21 cellular contexts compared by ENCODE assay signal in the genomic region with DNA sequence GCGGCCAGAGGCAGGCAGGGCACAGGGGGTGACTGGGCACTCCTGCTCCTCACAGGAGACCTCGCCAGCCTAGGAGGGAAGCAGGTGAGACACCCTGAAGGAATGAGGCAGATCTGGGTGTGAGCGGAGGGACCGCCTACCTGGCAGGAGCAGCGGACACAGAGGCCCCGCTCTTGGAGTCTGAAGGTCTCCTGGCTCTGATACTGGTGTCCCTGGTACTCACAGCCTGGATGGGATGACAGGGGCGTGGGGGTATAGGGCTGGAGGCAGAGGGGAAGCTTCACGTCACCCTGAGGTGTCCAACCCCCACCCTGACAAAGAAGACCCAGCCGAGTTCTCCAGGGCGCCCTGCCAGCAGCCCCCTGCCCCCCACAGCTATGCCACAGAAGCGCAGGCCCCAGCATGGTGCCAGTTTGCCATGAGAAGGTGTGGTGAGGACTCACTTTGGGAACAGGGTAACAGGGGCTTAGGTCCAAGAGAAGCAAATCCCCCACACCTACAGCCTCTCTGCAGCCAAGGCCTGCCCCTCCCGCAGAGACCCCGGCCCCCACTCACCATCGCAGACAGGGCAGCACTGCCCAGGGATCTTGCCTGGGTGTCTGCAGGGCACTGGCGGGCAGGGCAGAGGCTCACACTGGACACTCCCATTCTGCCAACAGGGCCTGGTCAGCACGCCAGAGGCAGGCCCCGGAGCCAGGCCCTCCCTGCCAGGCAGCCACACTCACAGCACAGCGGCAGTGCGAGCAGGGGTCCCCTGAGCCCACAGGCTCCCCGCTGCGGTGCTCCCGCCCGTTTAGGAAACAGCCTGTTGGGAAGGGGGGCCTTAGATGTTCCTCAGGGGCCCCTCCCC. TPM values are rescaled to one million over a fixed set of nuclear protein-coding genes. Genes with fewer than 3 reads are reported as not detected.
DNase-seq lines count a peak whose midpoint lies in the region; ATAC-seq and TF ChIP-seq lines count a peak whose summit lies in the region.
"Had no signal": no experiment of that assay in that cellular context is flagged by ENCODE, and none has a peak within 500 bp of the region (broad histone marks: within the 10 kb centered on the region; RNA-seq: fewer than 3 reads in every experiment).

No MANE protein-coding gene starts in this region.

- no peak overlapping the region for H3K9ac ChIP-seq in mammary epithelial cell (ENCODE audit: insufficient read depth, low read length)

- intact Hi-C loops in mammary epithelial cell (cut with micrococcal nuclease) (no loop called here), sigmoid colon (cut with DNase I) (no loop called here)

- TF ChIP-seq CTCF in mammary epithelial cell (conservative IDR thresholded peaks at IDR 0.05 in 1 of 2, IDR thresholded peaks at IDR 0.05 in 1 of 2; ENCODE audit: extremely low read depth in 1 of 2, insufficient read depth in 1 of 2, low read depth in 1 of 2, low read length in 2 of 2), result no peak
- no peak for TF ChIP-seq CTCF in sigmoid colon (IDR thresholded peaks at IDR 0.05)
- TF ChIP-seq CTCF in coronary artery (IDR thresholded peaks at IDR 0.05), result no peak

- CTCF ChIA-PET in mammary epithelial cell (lab: Charles Lee; ENCODE audit: low non-redundant PET), result no interaction called here

- no peak for ATAC-seq in GM18520 (IDR thresholded peaks at IDR 0.05; ENCODE audit: unreplicated experiment)

- BruUV-seq in mammary epithelial cell (replicated peaks; lab: Mats Ljungman, UMichigan), result no TSS peak

- WGBS in mammary epithelial cell (ENCODE audit: low coverage, missing lambda C conversion rate), result 62% methylated on average over 13 of the region's 23 CpGs
- 66 to 87% methylated on average over 23 of the region's 23 CpGs for WGBS in sigmoid colon, 2 donors

- peak overlapping the region; percentile 38 for H2AFZ ChIP-seq in mammary epithelial cell (ENCODE audit: low read depth, low read length)

- H3K4me3 ChIP-seq in mammary epithelial cell (replicated peaks in 1 of 3; ENCODE audit: insufficient read depth in 1 of 3, low read depth in 2 of 3, low read length in 3 of 3) (no peak overlapping the region), sigmoid colon (no peak overlapping the region), coronary artery (no peak overlapping the region), HAP-1 (no peak overlapping the region)
- H3K4me3 ChIP-seq: thyroid gland had no signal

- H3K4me2 ChIP-seq in mammary epithelial cell (ENCODE audit: insufficient read depth, low read depth, low read length), result peak overlapping the region; percentile 55

- H3K79me2 ChIP-seq in mammary epithelial cell (ENCODE audit: insufficient read depth, low read length), result no peaks in the 10 kb centered on the region

- peak overlapping the region; percentile 21 for H3K27ac ChIP-seq in mammary epithelial cell (ENCODE audit: insufficient read depth, low read depth, low read length)
- no peak overlapping the region for H3K27ac ChIP-seq in sigmoid colon
- no peak overlapping the region for H3K27ac ChIP-seq in coronary artery
- H3K27ac ChIP-seq: thyroid gland, WERI-Rb-1 had no signal

- no peak for TF ChIP-seq RAD21 in Ishikawa (IDR thresholded peaks at IDR 0.05; ENCODE audit: low read depth)

- DNase-seq in mammary epithelial cell, result peak; percentile 81
- DNase-seq in kidney tubule cell (ENCODE audit: low spot score), result peak; percentile 74
- peak; percentile 57 for DNase-seq in sigmoid colon
- no peak for DNase-seq in coronary artery (ENCODE audit: low spot score)
- no peak for DNase-seq in HAP-1 (ENCODE audit: low spot score in 2 of 2)
- DNase-seq: activated CD4-positive, alpha-beta T cell treated with anti-CD3 and anti-CD28 coated beads, Interleukin-2, amount 50 U/mL, for 48 hours; activated naive CD4-positive, alpha-beta T cell; amniotic stem cell; central memory CD4-positive, alpha-beta T cell; effector CD4-positive, alpha-beta T cell; glutamatergic neuron; KG1; NCI-H2081; NCI-H524; SIG-M5; WERI-Rb-1 had no signal

- TF ChIP-seq EP300 in Ishikawa (IDR thresholded peaks at IDR 0.05; ENCODE audit: borderline replicate concordance) (peak; percentile 47; the same call in 1 of the 2 replicates), sigmoid colon (IDR thresholded peaks at IDR 0.05) (no peak)

- TF ChIP-seq POLR2A in sigmoid colon (IDR thresholded peaks at IDR 0.05), result no peak

- H3K27me3 ChIP-seq in mammary epithelial cell (ENCODE audit: insufficient read depth, low read length) (no peaks in the 10 kb centered on the region), sigmoid colon (peaks cover 12 to 31% (median 19%) of the 10 kb centered on the region in 3 donors), HAP-1 (ENCODE audit: low read depth) (0 out of 2 replicates have a peak, but pooled peaks cover 2% of the 10 kb centered on the region)
- H3K27me3 ChIP-seq: thyroid gland had no signal

- H3K4me1 ChIP-seq in mammary epithelial cell (ENCODE audit: insufficient read depth, low read length), result peaks cover 54% of the 10 kb centered on the region
- H3K4me1 ChIP-seq in sigmoid colon, result peaks cover 0 to 10% (median 6%) of the 10 kb centered on the region in 4 donors
- H3K4me1 ChIP-seq in HAP-1, result peaks cover 10% of the 10 kb centered on the region

- H3K36me3 ChIP-seq in mammary epithelial cell (ENCODE audit: insufficient read depth, low read length) (no peaks in the 10 kb centered on the region), sigmoid colon (no peaks in the 10 kb centered on the region), HAP-1 (replicated peaks) (no peaks in the 10 kb centered on the region)
- H3K36me3 ChIP-seq: thyroid gland, WERI-Rb-1 had no signal

- dilution Hi-C loops in mammary epithelial cell (cut with HindIII; ENCODE audit: low sequenced_read_pairs), result no loop called here

- in situ Hi-C loops in mammary epithelial cell (cut with MboI; ENCODE audit: low sequenced_read_pairs in 2 of 2), result no loop called here
- in situ Hi-C loops in HAP-1 (cut with MboI; ENCODE audit: low sequenced_read_pairs), result no loop called here

- H3K9me3 ChIP-seq in mammary epithelial cell (replicated peaks; ENCODE audit: insufficient read depth, low read length) (no peaks in the 10 kb centered on the region), sigmoid colon (no peaks in the 10 kb centered on the region), HAP-1 (no peaks in the 10 kb centered on the region)
- H3K9me3 ChIP-seq: thyroid gland had no signal

- no peaks in the 10 kb centered on the region for H4K20me1 ChIP-seq in mammary epithelial cell (ENCODE audit: insufficient read depth, low read length)

TF ChIP-seq in Ishikawa, 13 proteins besides CTCF, POLR2A, EP300 and RAD21 (continues in another document):
- TF ChIP-seq TCF12 (IDR thresholded peaks at IDR 0.05; ENCODE audit: low read depth) (peak; percentile 80; the same call in 1 of the 2 replicates), TEAD4 (IDR thresholded peaks at IDR 0.05) (peak; percentile 56; the same call in 1 of the 2 replicates), FOXM1 (IDR thresholded peaks at IDR 0.05; ENCODE audit: borderline replicate concordance, low read depth) (no peak), NFIC (IDR thresholded peaks at IDR 0.05) (peak; percentile 46; the same call in 1 of the 2 replicates), YY1 (IDR thresholded peaks at IDR 0.05; ENCODE audit: low read depth) (no peak), EGR1 (IDR thresholded peaks at IDR 0.05) (no peak), CREB1 (IDR thresholded peaks at IDR 0.05; ENCODE audit: low read depth) (no peak), TAF1 (IDR thresholded peaks at IDR 0.05; ENCODE audit: low read depth) (no peak), CEBPB (IDR thresholded peaks at IDR 0.05) (no peak), ZBTB7A (IDR thresholded peaks at IDR 0.05; ENCODE audit: low read depth) (peak; percentile 57; the same call in 1 of the 2 replicates)
- TF ChIP-seq, protein P1, sequence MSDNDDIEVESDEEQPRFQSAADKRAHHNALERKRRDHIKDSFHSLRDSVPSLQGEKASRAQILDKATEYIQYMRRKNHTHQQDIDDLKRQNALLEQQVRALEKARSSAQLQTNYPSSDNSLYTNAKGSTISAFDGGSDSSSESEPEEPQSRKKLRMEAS (IDR thresholded peaks at IDR 0.05), result peak; percentile 76
- TF ChIP-seq, protein P2, sequence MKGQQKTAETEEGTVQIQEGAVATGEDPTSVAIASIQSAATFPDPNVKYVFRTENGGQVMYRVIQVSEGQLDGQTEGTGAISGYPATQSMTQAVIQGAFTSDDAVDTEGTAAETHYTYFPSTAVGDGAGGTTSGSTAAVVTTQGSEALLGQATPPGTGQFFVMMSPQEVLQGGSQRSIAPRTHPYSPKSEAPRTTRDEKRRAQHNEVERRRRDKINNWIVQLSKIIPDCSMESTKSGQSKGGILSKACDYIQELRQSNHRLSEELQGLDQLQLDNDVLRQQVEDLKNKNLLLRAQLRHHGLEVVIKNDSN (IDR thresholded peaks at IDR 0.05), result no peak

RNA-seq across cellular contexts. Expression of a gene that starts 17.0 kb away (rescaled TPM):
- total RNA-seq in mammary epithelial cell (under 1 TPM in 1 of 2 donors, not detected in 1; 0.50 TPM), sigmoid colon (under 1 TPM in 3 of 4 donors, not detected in 1; 0.14 to 0.36 (median 0.28) TPM)
- polyA plus RNA-seq in mammary epithelial cell (0.20 TPM), sigmoid colon (under 1 TPM in 1 of 3 donors, not detected in 2; 0.42 TPM)
- not detected for polyA minus RNA-seq in mammary epithelial cell
- total RNA-seq: pulmonary artery endothelial cell had no signal

RNA-seq across cellular contexts. Expression of a gene that starts 30.8 kb away (rescaled TPM):
- total RNA-seq in mammary epithelial cell (100 to 1,000 TPM in 1 of 2 donors, 10 to 100 TPM in 1; 83.7 to 171 TPM), sigmoid colon (100 to 1,000 TPM in 3 of 4 donors, 10 to 100 TPM in 1; 96.7 to 138 (median 131) TPM)
- polyA plus RNA-seq in mammary epithelial cell (304 TPM), sigmoid colon (100 to 1,000 TPM; 148 to 214 (median 183) TPM)
- 81.7 TPM for polyA minus RNA-seq in mammary epithelial cell

RNA-seq across cellular contexts. Expression of a gene that starts 44.3 kb away (rescaled TPM):
- total RNA-seq in mammary epithelial cell (10 to 100 TPM; 10.9 to 12.7 TPM), sigmoid colon (10 to 100 TPM in 1 of 4 donors, 1 to 10 TPM in 3; 6.0 to 15.3 (median 8.1) TPM)
- polyA plus RNA-seq in mammary epithelial cell (2.8 TPM), sigmoid colon (10 to 100 TPM in 1 of 3 donors, 1 to 10 TPM in 2; 4.6 to 11.3 (median 4.8) TPM)
- 4.5 TPM for polyA minus RNA-seq in mammary epithelial cell
- polyA plus RNA-seq: fibroblast of lung had no signal

Comparison
In these comparisons a context has a peak if more than half of its experiments do, and no peak if none do; other contexts are left out.
1. DNase-seq: peak in mammary epithelial cell (single experiment), kidney tubule cell (single experiment) and sigmoid colon (single experiment); none in coronary artery (single experiment) and HAP-1 (0 of 2).